Comparison of ENCODE assay signal across 16 cellular contexts in genomic region chr16:34054969-34055368, GRCh38.
A peak's percentile ranks its signal among the peaks of the same experiment; 100 is the strongest.
DNase-seq lines count a peak whose midpoint lies in the region; ATAC-seq lines count a peak whose summit lies in the region.
"Had no signal": no experiment of that assay in that cellular context is flagged by ENCODE, and none has a peak within 500 bp of the region (broad histone marks: within the 10 kb centered on the region; RNA-seq: fewer than 3 reads in every experiment).

No MANE protein-coding gene starts in this region.

- DNase-seq in activated T-cell treated with anti-CD3 and anti-CD28 coated beads, Interleukin-2, amount 50 U/mL, for 72 hours, result no peak
- no peak for DNase-seq in activated T-cell treated with anti-CD3 and anti-CD28 coated beads, Interleukin-2, amount 50 U/mL, for 4 hours
- DNase-seq in LHCN-M2 (ENCODE audit: low read depth) (peak; percentile 4), left kidney (ENCODE audit: low read depth, low spot score) (peak; percentile 12), NOMO-1 (lab: John Stamatoyannopoulos, UW; ENCODE audit: unreplicated experiment in 2 of 2) (no peak), NCI-H1092 treated with DMSO at 0.1 percent for 48 hours (lab: John Stamatoyannopoulos, UW) (no peak)
- DNase-seq: 8988T; Calu3; CD8-positive, alpha-beta T cell; DMS79 treated with DMSO at 0.1 percent for 48 hours; GF-D8; GOT3; H7 had no signal

- peaks cover 12 to 16% of the 10 kb centered on the region in 2 donors for H3K36me3 Mint-ChIP-seq in activated T-cell treated with anti-CD3 and anti-CD28 coated beads, Interleukin-2, amount 50 U/mL, for 72 hours (ENCODE audit: insufficient read depth in 2 of 2)
- H3K36me3 Mint-ChIP-seq in activated T-cell treated with anti-CD3 and anti-CD28 coated beads, Interleukin-2, amount 50 U/mL, for 4 hours (ENCODE audit: insufficient read depth), result no peaks in the 10 kb centered on the region
- H3K36me3 Mint-ChIP-seq: CD14-positive monocyte; CD8-positive, alpha-beta T cell had no signal

- H3K4me3 Mint-ChIP-seq in activated T-cell treated with anti-CD3 and anti-CD28 coated beads, Interleukin-2, amount 50 U/mL, for 72 hours, result no peak overlapping the region
- H3K4me3 Mint-ChIP-seq in activated T-cell treated with anti-CD3 and anti-CD28 coated beads, Interleukin-2, amount 50 U/mL, for 4 hours, result no peak overlapping the region
- H3K4me3 Mint-ChIP-seq: CD14-positive monocyte; CD8-positive, alpha-beta T cell had no signal

- peak overlapping the region; percentile 12 for H3K27ac Mint-ChIP-seq in activated T-cell treated with anti-CD3 and anti-CD28 coated beads, Interleukin-2, amount 50 U/mL, for 72 hours
- H3K27ac Mint-ChIP-seq: CD14-positive monocyte; CD8-positive, alpha-beta T cell had no signal

- peaks cover 14 to 16% of the 10 kb centered on the region in 2 donors for H3K9me3 Mint-ChIP-seq in activated T-cell treated with anti-CD3 and anti-CD28 coated beads, Interleukin-2, amount 50 U/mL, for 72 hours
- peaks cover 18% of the 10 kb centered on the region for H3K9me3 Mint-ChIP-seq in activated T-cell treated with anti-CD3 and anti-CD28 coated beads, Interleukin-2, amount 50 U/mL, for 4 hours

- no peaks in the 10 kb centered on the region for H3K27me3 Mint-ChIP-seq in activated T-cell treated with anti-CD3 and anti-CD28 coated beads, Interleukin-2, amount 50 U/mL, for 72 hours (ENCODE audit: low read depth)
- no peaks in the 10 kb centered on the region for H3K27me3 Mint-ChIP-seq in activated T-cell treated with anti-CD3 and anti-CD28 coated beads, Interleukin-2, amount 50 U/mL, for 4 hours (ENCODE audit: low read depth)

- H3K4me1 Mint-ChIP-seq in activated T-cell treated with anti-CD3 and anti-CD28 coated beads, Interleukin-2, amount 50 U/mL, for 72 hours (ENCODE audit: low read depth), result no peaks in the 10 kb centered on the region
- H3K4me1 Mint-ChIP-seq in activated T-cell treated with anti-CD3 and anti-CD28 coated beads, Interleukin-2, amount 50 U/mL, for 4 hours (ENCODE audit: low read depth), result no peaks in the 10 kb centered on the region
- H3K4me1 Mint-ChIP-seq: CD14-positive monocyte had no signal

- no peak for ATAC-seq in activated T-cell treated with anti-CD3 and anti-CD28 coated beads, Interleukin-2, amount 50 U/mL, for 72 hours (replicated peaks in 1 of 2)
- ATAC-seq in activated T-cell treated with anti-CD3 and anti-CD28 coated beads, Interleukin-2, amount 50 U/mL, for 4 hours, result no peak
- ATAC-seq in GM19455 (IDR thresholded peaks at IDR 0.05; ENCODE audit: unreplicated experiment), result no peak
- ATAC-seq: CD8-positive, alpha-beta T cell; HCT116 had no signal

Comparison
In these comparisons a context has a peak if more than half of its experiments do, and no peak if none do; other contexts are left out.
1. DNase-seq: peak in LHCN-M2 (single experiment) and left kidney (single experiment); none in activated T-cell treated with anti-CD3 and anti-CD28 coated beads, Interleukin-2, amount 50 U/mL, for 72 hours (0 of 2), activated T-cell treated with anti-CD3 and anti-CD28 coated beads, Interleukin-2, amount 50 U/mL, for 4 hours (single experiment), NOMO-1 (0 of 2) and NCI-H1092 treated with DMSO at 0.1 percent for 48 hours (single experiment).